Comparison of ENCODE assay signal across 9 cellular contexts in genomic region chr17:57109393-57110151, GRCh38. TPM values are rescaled to one million over a fixed set of nuclear protein-coding genes. Genes with fewer than 3 reads are reported as not detected.
DNase-seq lines count a peak whose midpoint lies in the region; ATAC-seq, FAIRE-seq and TF ChIP-seq lines count a peak whose summit lies in the region.
"Had no signal": no experiment of that assay in that cellular context is flagged by ENCODE, and none has a peak within 500 bp of the region (broad histone marks: within the 10 kb centered on the region; RNA-seq: fewer than 3 reads in every experiment).

No MANE protein-coding gene starts in this region.

- TF ChIP-seq CTCF in SK-N-SH (IDR thresholded peaks at IDR 0.05) (0 out of 2 replicates have a peak, but pooled peaks have one; percentile 22), dorsolateral prefrontal cortex (IDR thresholded peaks at IDR 0.05 in 54 of 56, conservative IDR thresholded peaks at IDR 0.05 in 2 of 56; ENCODE audit: low read depth in 1 of 56, partially characterized antibody in 56 of 56) (peak in 2 of 56 donors; percentile 7 to 16), HepG2 (CRISPR knock-in tag; IDR thresholded peaks at IDR 0.05) (no peak), tibial nerve (IDR thresholded peaks at IDR 0.05) (no peak)

- CTCF ChIA-PET in SK-N-SH (lab: Yijun Ruan, JAX) (interaction anchor here (0.6 to 5.8 kb wide), 17 partner anchors 9 to 749 kb away, joined by 3 to 36 read pairs (median 6); partner anchors contain the start of genes AKAP1 and SCPEP1), HepG2 (lab: Yijun Ruan, JAX; ENCODE audit: low intra/inter-chr PET ratio, low total read pairs) (no interaction called here)

- ATAC-seq in SK-N-SH treated with all-trans-retinoic acid at 6 μM for 48 hours (no peak), HepG2 (peak; percentile 37), GM21423 (IDR thresholded peaks at IDR 0.05; ENCODE audit: unreplicated experiment) (no peak)

- BruUV-seq in HepG2 (replicated peaks; lab: Mats Ljungman, UMichigan): no TSS peak

- H3K4me1 ChIP-seq in SK-N-SH (ENCODE audit: control insufficient read depth in 1 of 2, insufficient read depth in 2 of 2, low read depth in 1 of 2, low read length in 1 of 2) (peaks cover 0 to 19% of the 10 kb centered on the region in 2 experiments; a peak in 1 of 4 replicates), HepG2 (ENCODE audit: insufficient read depth, low read length) (peaks cover 72% of the 10 kb centered on the region), tibial nerve (peaks cover 0 to 33% (median 8%) of the 10 kb centered on the region in 4 donors)

- peaks cover 0 to 17% of the 10 kb centered on the region in 2 experiments for H3K36me3 ChIP-seq in SK-N-SH (replicated peaks in 1 of 2; ENCODE audit: control insufficient read depth in 1 of 2, insufficient read depth in 2 of 2, low read length in 1 of 2)
- H3K36me3 ChIP-seq in HepG2 (replicated peaks in 1 of 2; ENCODE audit: control insufficient read depth in 1 of 2, insufficient read depth in 2 of 2, low read length in 2 of 2): peaks cover 41 to 85% of the 10 kb centered on the region in 2 experiments
- peaks cover 0 to 58% (median 0%) of the 10 kb centered on the region in 3 donors for H3K36me3 ChIP-seq in tibial nerve

- no peaks in the 10 kb centered on the region for H3K27me3 ChIP-seq in SK-N-SH (ENCODE audit: insufficient read depth)
- H3K27me3 ChIP-seq in dorsolateral prefrontal cortex: no peaks in the 10 kb centered on the region
- H3K27me3 ChIP-seq in HepG2 (ENCODE audit: control insufficient read depth in 1 of 2, insufficient read depth in 2 of 2, low read length in 2 of 2): no peaks in the 10 kb centered on the region
- H3K27me3 ChIP-seq in tibial nerve: no peaks in the 10 kb centered on the region

- H4K20me1 ChIP-seq in SK-N-SH (ENCODE audit: insufficient read depth): no peaks in the 10 kb centered on the region
- peaks cover 32% of the 10 kb centered on the region for H4K20me1 ChIP-seq in HepG2 (ENCODE audit: insufficient read depth, low read length)

- DNase-seq in SK-N-SH (no peak), dorsolateral prefrontal cortex (peak in 3 of 10 donors; percentile 26 to 46 (median 36)), HepG2 (ENCODE audit: low spot score) (no peak), tibial nerve (ENCODE audit: low spot score in 2 of 2) (no peak), NCI-H526 treated with DMSO at 0.1 percent for 48 hours (lab: John Stamatoyannopoulos, UW) (no peak)
- DNase-seq in activated CD4-positive, alpha-beta T cell treated with anti-CD3 and anti-CD28 coated beads, Interleukin-2, amount 50 U/mL, for 48 hours: no peak
- DNase-seq: hippocampal formation had no signal

- H3K27ac ChIP-seq in SK-N-SH (ENCODE audit: low read depth in 2 of 2, low read length in 1 of 2) (no peak overlapping the region), dorsolateral prefrontal cortex (peak overlapping the region in 31 of 59 donors; percentile 3 to 69 (median 42)), HepG2 (ENCODE audit: extremely low read length, insufficient read depth, low read length) (peak overlapping the region; percentile 31), tibial nerve (peak overlapping the region in 3 of 4 donors; percentile 2 to 66 (median 18))

- no peaks in the 10 kb centered on the region for H3K79me2 ChIP-seq in SK-N-SH (ENCODE audit: insufficient read depth)
- peaks cover 58% of the 10 kb centered on the region for H3K79me2 ChIP-seq in HepG2 (ENCODE audit: insufficient read depth, low read length)

- POLR2A ChIA-PET in SK-N-SH (lab: Yijun Ruan, JAX) (no interaction called here), HepG2 (lab: Yijun Ruan, JAX) (interaction anchor here (0.6 to 8.9 kb wide), 2 partner anchors 12 to 23 kb away, joined by 3 to 82 read pairs; partner anchors contain the start of gene AKAP1)

- TF ChIP-seq EP300 in SK-N-SH (IDR thresholded peaks at IDR 0.05; ENCODE audit: borderline replicate concordance in 1 of 2, low read depth in 1 of 2, low read length in 1 of 2) (no peak), HepG2 (IDR thresholded peaks at IDR 0.05; ENCODE audit: low read depth in 2 of 2, low read length in 2 of 2) (no peak), HepG2 (CRISPR knock-in tag; IDR thresholded peaks at IDR 0.05; ENCODE audit: borderline replicate concordance) (no peak), tibial nerve (IDR thresholded peaks at IDR 0.05) (no peak)

- H3K9me2 ChIP-seq in SK-N-SH: no peaks in the 10 kb centered on the region

- in situ Hi-C loops in HepG2 (cut with HindIII; ENCODE audit: extremely low pct_ligation_motif_present, low pct_unique_long_range_greater_than_20kb): loop anchor here (10.0 kb wide), 1 partner anchor 95 kb away; no protein-coding TSS in a partner anchor

- H3K9me3 ChIP-seq in SK-N-SH (no peaks in the 10 kb centered on the region), HepG2 (ENCODE audit: low read length) (no peaks in the 10 kb centered on the region), tibial nerve (no peaks in the 10 kb centered on the region)

- H3K4me3 ChIP-seq in SK-N-SH (ENCODE audit: low read depth in 2 of 2, low read length in 1 of 2): no peak overlapping the region
- no peak overlapping the region for H3K4me3 ChIP-seq in dorsolateral prefrontal cortex
- H3K4me3 ChIP-seq in HepG2 (replicated peaks in 1 of 3; ENCODE audit: insufficient read depth in 1 of 3, low read depth in 2 of 3, low read length in 3 of 3): no peak overlapping the region
- H3K4me3 ChIP-seq in tibial nerve: no peak overlapping the region

- FAIRE-seq in HepG2 (lab: Jason Lieb, UNC): no peak

- intact Hi-C loops in dorsolateral prefrontal cortex (cut with DNase I): loop anchor here in 1 of 2 donors (10.0 kb wide), 1 partner anchor 885 kb away; no protein-coding TSS in a partner anchor
- intact Hi-C loops in HepG2 (cut with micrococcal nuclease; ENCODE audit: unreplicated experiment): loop anchor here (5.0 kb wide), 1 partner anchor 102 kb away; no protein-coding TSS in a partner anchor

- no peak overlapping the region for H2AFZ ChIP-seq in SK-N-SH (ENCODE audit: low read depth)
- H2AFZ ChIP-seq in HepG2 (ENCODE audit: low read length): no peak overlapping the region

- H3F3A ChIP-seq in SK-N-SH (replicated peaks; ENCODE audit: insufficient read depth): no peaks in the 10 kb centered on the region

- no peak for TF ChIP-seq POLR2A in HepG2 (IDR thresholded peaks at IDR 0.05; ENCODE audit: insufficient read depth in 1 of 2, low read depth in 2 of 2, low read length in 2 of 2)
- no peak for TF ChIP-seq POLR2A in tibial nerve (IDR thresholded peaks at IDR 0.05)

- H3K9ac ChIP-seq in SK-N-SH: no peak overlapping the region
- no peak overlapping the region for H3K9ac ChIP-seq in HepG2 (ENCODE audit: insufficient read depth, low read depth, low read length)

- no peak for TF ChIP-seq RAD21 in SK-N-SH (IDR thresholded peaks at IDR 0.05; ENCODE audit: low read length)
- TF ChIP-seq RAD21 in HepG2 (CRISPR knock-in tag; IDR thresholded peaks at IDR 0.05): no peak

- 92% methylated on average over 14 of the region's 14 CpGs for WGBS in SK-N-SH (ENCODE audit: low lambda C conversion rate)
- 92% methylated on average over 11 of the region's 14 CpGs for WGBS in HepG2 (ENCODE audit: low lambda C conversion rate)
- 70 to 72% methylated on average over 13 to 14 of the region's 14 CpGs for WGBS in tibial nerve, 2 donors

- H3K4me2 ChIP-seq in SK-N-SH (no peak overlapping the region), HepG2 (ENCODE audit: low read depth, low read length) (0 out of 2 replicates have a peak overlapping the region, but pooled peaks have one; percentile 1)

TF ChIP-seq in SK-N-SH, 30 proteins besides CTCF, POLR2A, EP300 and RAD21:
- no peak for TF ChIP-seq YY1 (IDR thresholded peaks at IDR 0.05; ENCODE audit: low read depth)

TF ChIP-seq in HepG2, 621 proteins besides CTCF, POLR2A, EP300 and RAD21 (continues in another document):
- TF ChIP-seq ERF (CRISPR knock-in tag; IDR thresholded peaks at IDR 0.05): no peak
- TF ChIP-seq IRF2 (CRISPR knock-in tag; IDR thresholded peaks at IDR 0.05): no peak

RNA-seq across cellular contexts. Expression of gene AKAP1, which starts 24.5 kb away (rescaled TPM):
- polyA plus RNA-seq in SK-N-SH (2012; rRNA removed) (23.7 and 36.3 TPM in 2 replicates), HepG2 (2011; rRNA removed) (131 and 136 TPM in 2 replicates)
- polyA plus RNA-seq in SK-N-SH (2012; cell fraction: cytosol; rRNA removed): 17.5 and 19.6 TPM in 2 replicates
- 106 and 135 TPM in 2 replicates for polyA plus RNA-seq in SK-N-SH (2012; cell fraction: nucleus; rRNA removed)
- total RNA-seq in dorsolateral prefrontal cortex (10 to 100 TPM; 37.5 to 77.9 (median 57.2) TPM), HepG2 (2016; rRNA removed; fragmentation: Illumina TruSeq; extraction: Trizol) (46.4 and 101 TPM in 2 replicates), tibial nerve (10 to 100 TPM; 23.3 to 62.4 (median 32.0) TPM)
- 18.6 and 20.2 TPM in 2 replicates for total RNA-seq in HepG2 (2016; cell fraction: cytosol; rRNA removed; fragmentation: Illumina TruSeq; extraction: Trizol; ENCODE audit: low read depth)
- total RNA-seq in HepG2 (2016; cell fraction: insoluble cytoplasmic fraction; rRNA removed; fragmentation: Illumina TruSeq; extraction: Trizol): 43.3 and 95.2 TPM in 2 replicates
- 44.9 and 47.5 TPM in 2 replicates for total RNA-seq in HepG2 (2016; cell fraction: membrane; rRNA removed; fragmentation: Illumina TruSeq; extraction: Trizol)
- total RNA-seq in HepG2 (2016; cell fraction: nucleus; rRNA removed; fragmentation: Illumina TruSeq; extraction: Trizol): 119 and 142 TPM in 2 replicates
- 93.5 and 109 TPM in 2 replicates for polyA plus RNA-seq in HepG2 (2011; cell fraction: cytosol; rRNA removed)
- polyA plus RNA-seq in HepG2 (2011; cell fraction: nucleus; rRNA removed): 234 and 300 TPM in 2 replicates
- polyA plus RNA-seq in HepG2 (2012): 66.3 and 68.8 TPM in 2 replicates
- 8.4 and 10.9 TPM in 2 replicates for polyA plus RNA-seq in HepG2 (2016; cell fraction: cytosol; fragmentation: Illumina TruSeq; extraction: Trizol; ENCODE audit: low read depth)
- 34.0 and 34.5 TPM in 2 replicates for polyA plus RNA-seq in HepG2 (2016; cell fraction: insoluble cytoplasmic fraction; fragmentation: Illumina TruSeq; extraction: Trizol; ENCODE audit: low read depth)
- polyA plus RNA-seq in HepG2 (2016; cell fraction: membrane; fragmentation: Illumina TruSeq; extraction: Trizol; ENCODE audit: low read depth): 17.7 and 18.8 TPM in 2 replicates
- 141 and 146 TPM in 2 replicates for polyA plus RNA-seq in HepG2 (2016; cell fraction: nucleus; fragmentation: Illumina TruSeq; extraction: Trizol; ENCODE audit: insufficient read depth, low read depth)
- 127 and 335 TPM in 2 replicates for polyA minus RNA-seq in HepG2 (2011; rRNA and poly(A)+ RNA removed; ENCODE audit: low replicate concordance)
- 101 and 127 TPM in 2 replicates for polyA minus RNA-seq in HepG2 (2011; cell fraction: cytosol; rRNA and poly(A)+ RNA removed)
- polyA minus RNA-seq in HepG2 (2011; cell fraction: nucleus; rRNA and poly(A)+ RNA removed): 78.2 and 99.9 TPM in 2 replicates

Comparison
In these comparisons a context has a peak if more than half of its experiments do, and no peak if none do; other contexts are left out.
1. H3K27ac ChIP-seq: peak in dorsolateral prefrontal cortex (31 of 59), HepG2 (single experiment) and tibial nerve (3 of 4); none in SK-N-SH (0 of 2).
2. Of the 25 proteins assayed by ChIP-seq in both HepG2 and SK-N-SH: peak only in HepG2: POLR2AphosphoS5 and ZBTB33; only in SK-N-SH: CTCF; in both: none; in neither: 22.